In the genomic region with DNA sequence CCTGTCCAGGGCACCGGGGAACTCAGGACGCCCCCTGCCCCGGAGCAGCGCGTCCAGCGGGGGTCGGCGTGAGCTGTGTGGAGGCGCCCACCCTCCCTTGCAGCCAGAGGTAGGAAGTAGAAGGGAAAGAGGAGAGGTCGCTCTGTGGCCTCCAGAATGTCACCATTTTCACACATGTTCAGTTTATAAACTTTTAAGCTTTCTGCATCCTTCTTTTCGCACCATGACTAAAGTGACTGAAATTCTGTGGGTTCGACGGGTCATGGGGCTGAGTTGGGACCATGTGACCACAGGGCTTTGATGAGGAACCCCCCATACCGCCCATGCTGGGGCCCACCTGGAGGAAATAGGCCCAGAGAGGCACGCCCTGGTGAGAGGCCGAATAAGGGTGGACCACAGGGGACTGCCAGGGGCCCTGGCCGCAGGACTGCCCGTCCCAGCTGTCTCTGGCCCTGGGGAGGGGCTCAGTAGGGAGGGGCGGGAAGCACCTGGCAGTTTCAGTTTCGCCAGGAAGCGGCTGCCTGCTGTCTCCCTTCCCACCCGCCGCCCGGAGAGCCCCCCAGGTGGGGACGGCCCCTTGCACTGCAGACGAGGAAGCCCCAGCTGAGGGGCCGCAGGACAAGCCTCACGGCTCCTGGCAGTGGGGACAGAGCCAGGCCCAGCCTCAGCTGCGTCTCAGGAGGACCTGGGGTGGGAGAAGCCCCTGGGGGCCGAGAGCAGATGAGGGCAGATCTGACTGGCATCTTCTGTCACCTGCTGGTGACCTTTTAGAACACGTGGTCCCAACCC, we compare ENCODE assay signal across 11 cellular contexts. TPM values are rescaled to one million over a fixed set of nuclear protein-coding genes. Genes with fewer than 3 reads are reported as not detected.
DNase-seq lines count a peak whose midpoint lies in the region; ATAC-seq lines count a peak whose summit lies in the region.
"Had no signal": no experiment of that assay in that cellular context is flagged by ENCODE, and none has a peak within 500 bp of the region (broad histone marks: within the 10 kb centered on the region; RNA-seq: fewer than 3 reads in every experiment).

No MANE protein-coding gene starts in this region.

- WGBS in mesendoderm (ENCODE audit: extremely low coverage, insufficient coverage, low lambda C conversion rate): no CpG with 5 or more reads among the region's 31 CpGs

- no peak overlapping the region for H3K18ac ChIP-seq in mesendoderm (ENCODE audit: low read length)

- H4K8ac ChIP-seq in mesendoderm (ENCODE audit: low read depth, low read length): no peak overlapping the region

- no peaks in the 10 kb centered on the region for H3K4me1 ChIP-seq in mesendoderm (ENCODE audit: control insufficient read depth, low read depth, low read length)
- H3K4me1 ChIP-seq: body of pancreas had no signal

- DNase-seq in left colon (peak; percentile 56 to 61), NCI-H2029 treated with DMSO at 0.1 percent for 48 hours (lab: John Stamatoyannopoulos, UW) (no peak), mesendoderm (no peak), T-helper 2 cell (no peak), GF-D8 (lab: John Stamatoyannopoulos, UW) (no peak)
- DNase-seq: body of pancreas; stimulated activated CD4-positive, alpha-beta T cell treated with anti-CD3 and anti-CD28 coated beads, Interleukin-4, amount 100 ng/mL, for 4 hours had no signal

- intact Hi-C loops in left colon (cut with DNase I, micrococcal nuclease): no loop called here

- H3K4me2 ChIP-seq in mesendoderm (ENCODE audit: low read length): no peak overlapping the region

- no peak overlapping the region for H2BK15ac ChIP-seq in mesendoderm (replicated peaks; ENCODE audit: low read depth)

- no peaks in the 10 kb centered on the region for H3K36me3 ChIP-seq in mesendoderm (ENCODE audit: control insufficient read depth, insufficient read depth, low read length)

- H2AK5ac ChIP-seq in mesendoderm (ENCODE audit: low read length): no peak overlapping the region

- H3K27me3 ChIP-seq in mesendoderm (ENCODE audit: insufficient read depth, low read length, poor library complexity): no peaks in the 10 kb centered on the region
- H3K27me3 ChIP-seq: body of pancreas had no signal

- H3K27ac ChIP-seq in mesendoderm (ENCODE audit: low read depth, low read length): no peak overlapping the region
- H3K27ac ChIP-seq: body of pancreas had no signal

- H3K4me3 ChIP-seq in mesendoderm (ENCODE audit: low read length): no peak overlapping the region
- H3K4me3 ChIP-seq: body of pancreas had no signal

- H4K5ac ChIP-seq in mesendoderm (ENCODE audit: low read length): no peak overlapping the region

- no peak overlapping the region for H2BK5ac ChIP-seq in mesendoderm (ENCODE audit: low read length)

- no peak overlapping the region for H2BK120ac ChIP-seq in mesendoderm (ENCODE audit: low read depth, low read length)

- no peak overlapping the region for H3K56ac ChIP-seq in mesendoderm (ENCODE audit: low read length)

- H3K23ac ChIP-seq in mesendoderm (ENCODE audit: low read length): no peak overlapping the region

- H3K9ac ChIP-seq in mesendoderm (ENCODE audit: low read length): no peak overlapping the region

- no peaks in the 10 kb centered on the region for H3K79me1 ChIP-seq in mesendoderm (ENCODE audit: low read length)

- ATAC-seq in GM18502 (IDR thresholded peaks at IDR 0.05; ENCODE audit: poor library complexity, unreplicated experiment): peak; percentile 58
- peak; percentile 50 for ATAC-seq in GM21390 (IDR thresholded peaks at IDR 0.05; ENCODE audit: unreplicated experiment)
- ATAC-seq in HG03439 (IDR thresholded peaks at IDR 0.05; ENCODE audit: unreplicated experiment): peak; percentile 48
- peak; percentile 66 for ATAC-seq in left colon
- ATAC-seq: body of pancreas had no signal

- H3K79me2 ChIP-seq in mesendoderm (ENCODE audit: control insufficient read depth, insufficient read depth, low read length): no peaks in the 10 kb centered on the region

- no peak overlapping the region for H3K4ac ChIP-seq in mesendoderm (ENCODE audit: low read depth, low read length)

RNA-seq across cellular contexts. Expression of gene CBFA2T3, which starts 9.0 kb away (rescaled TPM):
- 10 to 100 TPM; 10.5 to 15.7 TPM for total RNA-seq in left colon
- 0.20 TPM for polyA plus RNA-seq in mesendoderm (2013, experiment 1 of 2)
- polyA plus RNA-seq in mesendoderm (2013, experiment 2 of 2): 0.21 TPM
- total RNA-seq: RPMI7951 had no signal

Comparison
In these comparisons a context has a peak if more than half of its experiments do, and no peak if none do; other contexts are left out.
1. DNase-seq: peak in left colon (2 of 2); none in NCI-H2029 treated with DMSO at 0.1 percent for 48 hours (single experiment), mesendoderm (single experiment), T-helper 2 cell (0 of 5) and GF-D8 (single experiment).
2. Peak in every context shown above with its lines, with median percentiles within 50 percentile points of each other: ATAC-seq.